1 cellular context compared by ENCODE assay signal in genomic region chr14:77037338-77037782, GRCh38.
TF ChIP-seq lines count a peak whose summit lies in the region.

No MANE protein-coding gene starts in this region.

TF ChIP-seq in HepG2, 621 proteins besides CTCF, POLR2A, EP300 and RAD21 (continued from another document):
- TF ChIP-seq, protein P1, sequence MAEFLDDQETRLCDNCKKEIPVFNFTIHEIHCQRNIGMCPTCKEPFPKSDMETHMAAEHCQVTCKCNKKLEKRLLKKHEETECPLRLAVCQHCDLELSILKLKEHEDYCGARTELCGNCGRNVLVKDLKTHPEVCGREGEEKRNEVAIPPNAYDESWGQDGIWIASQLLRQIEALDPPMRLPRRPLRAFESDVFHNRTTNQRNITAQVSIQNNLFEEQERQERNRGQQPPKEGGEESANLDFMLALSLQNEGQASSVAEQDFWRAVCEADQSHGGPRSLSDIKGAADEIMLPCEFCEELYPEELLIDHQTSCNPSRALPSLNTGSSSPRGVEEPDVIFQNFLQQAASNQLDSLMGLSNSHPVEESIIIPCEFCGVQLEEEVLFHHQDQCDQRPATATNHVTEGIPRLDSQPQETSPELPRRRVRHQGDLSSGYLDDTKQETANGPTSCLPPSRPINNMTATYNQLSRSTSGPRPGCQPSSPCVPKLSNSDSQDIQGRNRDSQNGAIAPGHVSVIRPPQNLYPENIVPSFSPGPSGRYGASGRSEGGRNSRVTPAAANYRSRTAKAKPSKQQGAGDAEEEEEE (CRISPR knock-in tag; IDR thresholded peaks at IDR 0.05; ENCODE audit: borderline replicate concordance): no peak
- no peak for TF ChIP-seq MEIS1 (CRISPR knock-in tag; IDR thresholded peaks at IDR 0.05; ENCODE audit: borderline replicate concordance)
- no peak for TF ChIP-seq HNF4G (IDR thresholded peaks at IDR 0.05; ENCODE audit: borderline replicate concordance, low read depth, low read length)
- no peak for TF ChIP-seq HNF4G (CRISPR knock-in tag; IDR thresholded peaks at IDR 0.05; ENCODE audit: borderline replicate concordance, low read depth)
- no peak for TF ChIP-seq PHF21A (CRISPR knock-in tag; IDR thresholded peaks at IDR 0.05)
- no peak for TF ChIP-seq MED8 (CRISPR knock-in tag; IDR thresholded peaks at IDR 0.05; ENCODE audit: insufficient replicate concordance)
- TF ChIP-seq, protein P2, sequence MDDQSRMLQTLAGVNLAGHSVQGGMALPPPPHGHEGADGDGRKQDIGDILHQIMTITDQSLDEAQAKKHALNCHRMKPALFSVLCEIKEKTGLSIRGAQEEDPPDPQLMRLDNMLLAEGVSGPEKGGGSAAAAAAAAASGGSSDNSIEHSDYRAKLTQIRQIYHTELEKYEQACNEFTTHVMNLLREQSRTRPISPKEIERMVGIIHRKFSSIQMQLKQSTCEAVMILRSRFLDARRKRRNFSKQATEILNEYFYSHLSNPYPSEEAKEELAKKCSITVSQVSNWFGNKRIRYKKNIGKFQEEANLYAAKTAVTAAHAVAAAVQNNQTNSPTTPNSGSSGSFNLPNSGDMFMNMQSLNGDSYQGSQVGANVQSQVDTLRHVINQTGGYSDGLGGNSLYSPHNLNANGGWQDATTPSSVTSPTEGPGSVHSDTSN (CRISPR knock-in tag; IDR thresholded peaks at IDR 0.05; ENCODE audit: borderline replicate concordance): no peak
- no peak for TF ChIP-seq DMTF1 (CRISPR knock-in tag; IDR thresholded peaks at IDR 0.05)
- TF ChIP-seq THAP11 (CRISPR knock-in tag; IDR thresholded peaks at IDR 0.05): no peak
- no peak for TF ChIP-seq ZNF781 (CRISPR knock-in tag; IDR thresholded peaks at IDR 0.05; ENCODE audit: borderline replicate concordance, not compliant biosample characterization)
- TF ChIP-seq HNRNPLL (IDR thresholded peaks at IDR 0.05; ENCODE audit: low read depth, low read length, poor library complexity, severe bottlenecking): no peak
- TF ChIP-seq GABPA (IDR thresholded peaks at IDR 0.05; ENCODE audit: low read depth, low read length): no peak
- TF ChIP-seq GABPA (CRISPR knock-in tag; IDR thresholded peaks at IDR 0.05; ENCODE audit: low read depth): no peak
- TF ChIP-seq, protein P3, sequence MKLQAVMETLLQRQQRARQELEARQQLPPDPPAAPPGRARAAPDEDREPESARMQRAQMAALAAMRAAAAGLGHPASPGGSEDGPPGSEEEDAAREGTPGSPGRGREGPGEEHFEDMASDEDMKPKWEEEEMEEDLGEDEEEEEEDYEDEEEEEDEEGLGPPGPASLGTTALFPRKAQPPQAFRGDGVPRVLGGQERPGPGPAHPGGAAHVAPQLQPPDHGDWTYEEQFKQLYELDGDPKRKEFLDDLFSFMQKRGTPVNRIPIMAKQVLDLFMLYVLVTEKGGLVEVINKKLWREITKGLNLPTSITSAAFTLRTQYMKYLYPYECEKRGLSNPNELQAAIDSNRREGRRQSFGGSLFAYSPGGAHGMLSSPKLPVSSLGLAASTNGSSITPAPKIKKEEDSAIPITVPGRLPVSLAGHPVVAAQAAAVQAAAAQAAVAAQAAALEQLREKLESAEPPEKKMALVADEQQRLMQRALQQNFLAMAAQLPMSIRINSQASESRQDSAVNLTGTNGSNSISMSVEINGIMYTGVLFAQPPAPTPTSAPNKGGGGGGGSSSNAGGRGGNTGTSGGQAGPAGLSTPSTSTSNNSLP (IDR thresholded peaks at IDR 0.05; ENCODE audit: low read depth, low read length): no peak
- TF ChIP-seq SP2 (CRISPR knock-in tag; IDR thresholded peaks at IDR 0.05): no peak
- no peak for TF ChIP-seq ZNF543 (CRISPR knock-in tag; IDR thresholded peaks at IDR 0.05)
TF ChIP-seq in HepG2: peak in this region for 0.
